13 cellular contexts compared by ENCODE assay signal in the genomic region with DNA sequence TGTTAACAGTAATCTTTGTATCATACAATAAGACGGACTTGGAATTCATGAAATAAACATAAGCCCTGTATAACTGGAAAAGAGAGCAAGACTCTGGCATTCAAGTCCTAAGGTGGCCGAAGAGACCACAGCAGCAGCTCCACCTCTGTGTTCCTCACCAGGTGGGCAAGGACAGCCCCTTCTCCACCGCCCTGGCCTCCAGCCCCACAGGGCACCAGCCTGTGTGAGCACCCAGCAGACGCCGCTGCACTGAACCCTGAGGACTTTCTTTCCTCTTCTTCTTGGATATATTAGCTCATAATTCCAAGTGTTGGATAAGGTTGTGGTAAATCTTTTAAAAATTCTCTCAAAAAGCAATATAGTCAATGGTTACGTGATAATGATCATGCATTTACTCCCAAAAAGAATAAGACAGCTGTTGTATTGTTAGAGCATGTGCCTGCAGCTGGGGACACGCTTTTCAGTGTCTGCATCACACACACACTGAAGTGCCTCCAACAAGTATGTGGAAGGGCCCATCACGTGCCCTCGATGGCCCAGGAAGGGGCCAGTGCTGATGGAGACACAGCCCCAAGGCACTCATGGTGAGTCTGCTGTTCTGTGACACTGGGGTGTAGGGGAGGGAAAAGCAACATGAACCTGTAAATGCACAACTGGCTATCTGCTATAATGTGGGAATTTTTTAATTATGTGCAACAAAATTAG. TPM values are rescaled to one million over a fixed set of nuclear protein-coding genes. Genes with fewer than 3 reads are reported as not detected.
DNase-seq lines count a peak whose midpoint lies in the region; FAIRE-seq and TF ChIP-seq lines count a peak whose summit lies in the region.
"Had no signal": no experiment of that assay in that cellular context is flagged by ENCODE, and none has a peak within 500 bp of the region (broad histone marks: within the 10 kb centered on the region; RNA-seq: fewer than 3 reads in every experiment).

No MANE protein-coding gene starts in this region.

- no peaks in the 10 kb centered on the region for H3K23me2 ChIP-seq in H1 (ENCODE audit: low read depth, low read length)

- no peak overlapping the region for H2AK5ac ChIP-seq in H1 (ENCODE audit: low read depth, low read length)

- no peak overlapping the region for H3K4me2 ChIP-seq in H1 (ENCODE audit: insufficient read depth in 1 of 2, low read depth in 2 of 2, low read length in 2 of 2)

- H3K27ac Mint-ChIP-seq in activated CD4-positive, alpha-beta T cell treated with anti-CD3 and anti-CD28 coated beads, Interleukin-2, amount 10 ng/mL, durations not matched to agents 7 days and 5 days: peak overlapping the region; percentile 97
- no peak overlapping the region for H3K27ac Mint-ChIP-seq in activated T-cell treated with anti-CD3 and anti-CD28 coated beads, Interleukin-2, amount 50 U/mL, for 24 hours

- no peak overlapping the region for H3K9ac ChIP-seq in H1 (replicated peaks in 1 of 4; ENCODE audit: extremely low read depth in 1 of 4, low read depth in 3 of 4, low read length in 3 of 4)

- H2BK12ac ChIP-seq in H1 (ENCODE audit: low read depth, low read length): peak overlapping the region; percentile 50; the same call in 1 of the 2 replicates

- TF ChIP-seq POLR2A in H1 (IDR thresholded peaks at IDR 0.05; ENCODE audit: control extremely low read depth in 1 of 2, low read depth in 2 of 2, low read length in 2 of 2): no peak

- no peak overlapping the region for H3K4me3 ChIP-seq in H1 (ENCODE audit: extremely low read depth in 1 of 4, insufficient read depth in 2 of 4, low read depth in 3 of 4, low read length in 4 of 4)
- H3K4me3 ChIP-seq: A549, GM12878, HAP-1 had no signal

- DNase-seq in activated CD4-positive, alpha-beta T cell treated with anti-CD3 and anti-CD28 coated beads, Interleukin-2, amount 10 ng/mL, durations not matched to agents 7 days and 5 days: no peak
- DNase-seq in activated CD4-positive, alpha-beta T cell treated with anti-CD3 and anti-CD28 coated beads for 1 hour: no peak
- DNase-seq in NCI-H510A (lab: John Stamatoyannopoulos, UW) (peak; percentile 61), H1 (ENCODE audit: low read depth in 1 of 2, low spot score in 2 of 2) (no peak), substantia nigra (lab: John Stamatoyannopoulos, UW) (peak in 3 of 49 donors; percentile 20 to 34 (median 26)), HK-2 (ENCODE audit: unreplicated experiment) (no peak)
- no peak for DNase-seq in activated CD4-positive, CD25-positive, alpha-beta regulatory T cell (lab: John Stamatoyannopoulos, UW)
- DNase-seq in activated T-cell treated with anti-CD3 and anti-CD28 coated beads, Interleukin-2, amount 50 U/mL, for 24 hours: no peak

- no peaks in the 10 kb centered on the region for H3K27me3 ChIP-seq in H1 (replicated peaks in 1 of 4; ENCODE audit: control insufficient read depth in 3 of 4, extremely low read depth in 1 of 4, insufficient read depth in 3 of 4, low read length in 3 of 4)

- H3K27ac ChIP-seq in H1 (ENCODE audit: low read depth, low read length) (no peak overlapping the region), substantia nigra (ENCODE audit: low read depth, low read length, poor library complexity, severe bottlenecking) (peak overlapping the region; percentile 59)
- H3K27ac ChIP-seq: A549, HL-60 had no signal

- H3K4me1 Mint-ChIP-seq in activated CD4-positive, alpha-beta T cell treated with anti-CD3 and anti-CD28 coated beads, Interleukin-2, amount 10 ng/mL, durations not matched to agents 7 days and 5 days: peaks cover 60% of the 10 kb centered on the region
- peaks cover 51% of the 10 kb centered on the region for H3K4me1 Mint-ChIP-seq in activated T-cell treated with anti-CD3 and anti-CD28 coated beads, Interleukin-2, amount 50 U/mL, for 24 hours (ENCODE audit: low read depth)

- no peaks in the 10 kb centered on the region for H3K79me1 ChIP-seq in H1 (ENCODE audit: low read depth, low read length)

- no peak for FAIRE-seq in H1 (lab: Jason Lieb, UNC)
- FAIRE-seq: A549, GM12878 had no signal

- no peaks in the 10 kb centered on the region for H3K36me3 ChIP-seq in H1 (ENCODE audit: control insufficient read depth in 2 of 4, insufficient read depth in 4 of 4, low read length in 3 of 4)
- H3K36me3 ChIP-seq: HAP-1 had no signal

- H2AFZ ChIP-seq in H1 (ENCODE audit: low read length): no peak overlapping the region

- peak overlapping the region; percentile 14; the same call in 1 of the 2 replicates for H4K8ac ChIP-seq in H1 (ENCODE audit: extremely low read depth, insufficient read depth, low read length)

- H4K20me1 ChIP-seq in H1 (replicated peaks in 1 of 2; ENCODE audit: control insufficient read depth in 1 of 2, insufficient read depth in 2 of 2, low read length in 2 of 2): no peaks in the 10 kb centered on the region

- no peak overlapping the region for H3K14ac ChIP-seq in H1 (ENCODE audit: insufficient read length)

- no peak for TF ChIP-seq CTCF in H1 (IDR thresholded peaks at IDR 0.05; ENCODE audit: control extremely low read depth in 1 of 3, insufficient read depth in 1 of 3, low read depth in 1 of 3, low read length in 3 of 3)

- H3K27me3 Mint-ChIP-seq in activated CD4-positive, alpha-beta T cell treated with anti-CD3 and anti-CD28 coated beads, Interleukin-2, amount 10 ng/mL, durations not matched to agents 7 days and 5 days: no peaks in the 10 kb centered on the region
- no peaks in the 10 kb centered on the region for H3K27me3 Mint-ChIP-seq in activated T-cell treated with anti-CD3 and anti-CD28 coated beads, Interleukin-2, amount 50 U/mL, for 24 hours
- H3K27me3 Mint-ChIP-seq: CD4-positive, CD25-positive, alpha-beta regulatory T cell had no signal

- 87% methylated on average over 9 of the region's 9 CpGs; no CpG with 5 or more reads in 1 of the 2 experiments for WGBS in H1 (ENCODE audit: extremely low coverage in 1 of 2, insufficient coverage in 1 of 2, insufficient read length in 1 of 2, insufficient replicate concordance in 2 of 2, low coverage in 1 of 2, low lambda C conversion rate in 2 of 2, missing lambda C conversion rate in 1 of 2), 2 experiments

- no peak overlapping the region for H2BK5ac ChIP-seq in H1 (ENCODE audit: low read depth, low read length)

- no peak overlapping the region for H2BK20ac ChIP-seq in H1 (ENCODE audit: low read length)

- no peak overlapping the region for H3K56ac ChIP-seq in H1 (replicated peaks; ENCODE audit: insufficient read length, low read depth, low read length)

- TF ChIP-seq RAD21 in H1 (IDR thresholded peaks at IDR 0.05 in 1 of 2, conservative IDR thresholded peaks at IDR 0.05 in 1 of 2; ENCODE audit: low read depth in 2 of 2, low read length in 2 of 2): no peak

- no peaks in the 10 kb centered on the region for H3K9me3 Mint-ChIP-seq in activated CD4-positive, alpha-beta T cell treated with anti-CD3 and anti-CD28 coated beads, Interleukin-2, amount 10 ng/mL, durations not matched to agents 7 days and 5 days
- H3K9me3 Mint-ChIP-seq in activated T-cell treated with anti-CD3 and anti-CD28 coated beads, Interleukin-2, amount 50 U/mL, for 24 hours: no peaks in the 10 kb centered on the region
- H3K9me3 Mint-ChIP-seq: CD4-positive, CD25-positive, alpha-beta regulatory T cell had no signal

- no peaks in the 10 kb centered on the region for H3K79me2 ChIP-seq in H1 (ENCODE audit: control insufficient read depth in 1 of 2, insufficient read depth in 2 of 2, low read length in 2 of 2)

- H3K4ac ChIP-seq in H1 (replicated peaks; ENCODE audit: insufficient read length, low read depth, low read length): no peak overlapping the region

- no peak overlapping the region for H3K4me3 Mint-ChIP-seq in activated CD4-positive, alpha-beta T cell treated with anti-CD3 and anti-CD28 coated beads, Interleukin-2, amount 10 ng/mL, durations not matched to agents 7 days and 5 days
- no peak overlapping the region for H3K4me3 Mint-ChIP-seq in activated T-cell treated with anti-CD3 and anti-CD28 coated beads, Interleukin-2, amount 50 U/mL, for 24 hours

- H2BK120ac ChIP-seq in H1 (replicated peaks; ENCODE audit: low read depth, low read length): no peak overlapping the region

- peaks cover 4 to 8% (median 8%) of the 10 kb centered on the region in 4 experiments for H3K4me1 ChIP-seq in H1 (replicated peaks in 1 of 4; ENCODE audit: control insufficient read depth in 3 of 4, insufficient read depth in 4 of 4, low read length in 3 of 4)
- H3K4me1 ChIP-seq: HAP-1 had no signal

- no peak overlapping the region for H4K5ac ChIP-seq in H1 (ENCODE audit: insufficient read length, low read depth, low read length)

- no peaks in the 10 kb centered on the region for H3K36me3 Mint-ChIP-seq in activated CD4-positive, alpha-beta T cell treated with anti-CD3 and anti-CD28 coated beads, Interleukin-2, amount 10 ng/mL, durations not matched to agents 7 days and 5 days (ENCODE audit: low read depth)
- no peaks in the 10 kb centered on the region for H3K36me3 Mint-ChIP-seq in activated T-cell treated with anti-CD3 and anti-CD28 coated beads, Interleukin-2, amount 50 U/mL, for 24 hours (ENCODE audit: low read depth)
- H3K36me3 Mint-ChIP-seq: CD4-positive, CD25-positive, alpha-beta regulatory T cell had no signal

- H3K23ac ChIP-seq in H1 (ENCODE audit: insufficient read length): no peak overlapping the region

- H2BK15ac ChIP-seq in H1 (ENCODE audit: low read length): peak overlapping the region; percentile 92; the same call in 1 of the 2 replicates

- H4K91ac ChIP-seq in H1 (replicated peaks; ENCODE audit: insufficient read length, low read length): no peak overlapping the region

- CTCF ChIA-PET in activated CD4-positive, alpha-beta T cell treated with anti-CD3 and anti-CD28 coated beads, Interleukin-2, amount 10 ng/mL, durations not matched to agents 7 days and 5 days (lab: Charles Lee): interaction anchor here (0.8 to 1.6 kb wide), 2 partner anchors 8 to 78 kb away, joined by 3 to 4 read pairs; no protein-coding TSS in a partner anchor
- CTCF ChIA-PET in H1 (lab: Charles Lee; ENCODE audit: partially characterized antibody): interaction anchor here (0.7 to 1.3 kb wide), 15 partner anchors 8 to 103 kb away, joined by 3 to 14 read pairs (median 3); a partner anchor contains a TSS

- no peaks in the 10 kb centered on the region for H3K9me3 ChIP-seq in H1 (ENCODE audit: insufficient read depth in 2 of 2, low read depth in 1 of 2, low read length in 1 of 2)
- H3K9me3 ChIP-seq: A549, HAP-1 had no signal

- POLR2A ChIA-PET in activated CD4-positive, alpha-beta T cell treated with anti-CD3 and anti-CD28 coated beads, Interleukin-2, amount 10 ng/mL, durations not matched to agents 7 days and 5 days (lab: Charles Lee): no interaction called here
- POLR2A ChIA-PET in H1 (lab: Charles Lee; ENCODE audit: partially characterized antibody): interaction anchor here (1.2 kb wide), 2 partner anchors 93 to 102 kb away, joined by 3 read pairs; a partner anchor contains a TSS

- H3K18ac ChIP-seq in H1 (ENCODE audit: extremely low read depth, low read length): no peak overlapping the region

- TF ChIP-seq EP300 in H1 (IDR thresholded peaks at IDR 0.05; ENCODE audit: borderline replicate concordance in 1 of 2, low read depth in 2 of 2, low read length in 2 of 2): no peak

RNA-seq across cellular contexts. Expression of a gene that starts 26.8 kb away (rescaled TPM):
- total RNA-seq in activated CD4-positive, alpha-beta T cell treated with anti-CD3 and anti-CD28 coated beads, Interleukin-2, amount 10 ng/mL, durations not matched to agents 7 days and 5 days: under 1 TPM; 0.47 to 0.79 TPM
- 0.63 and 0.65 TPM in 2 replicates for total RNA-seq in H1 (2021; fragmentation: NEBNext Ultra II Directional; extraction: Animal tissue kit (Norgen Biotek cat#: 25700))
- polyA plus RNA-seq in H1 (2011; rRNA removed): 0.91 and 1.4 TPM in 2 replicates
- polyA plus RNA-seq in H1 (2011; cell fraction: cytosol; rRNA removed): 0.36 TPM
- polyA plus RNA-seq in H1 (2011; cell fraction: nucleus; rRNA removed): 0.73 TPM
- polyA plus RNA-seq in H1 (2012, experiment 1 of 2): 0.51 to 0.81 TPM (median 0.59 TPM) in 4 replicates
- 0.21 TPM for polyA plus RNA-seq in H1 (2012, experiment 2 of 2)
- polyA plus RNA-seq in H1 (2013, experiment 1 of 2): 0.53 TPM
- 0.57 TPM for polyA plus RNA-seq in H1 (2013, experiment 2 of 2)
- not detected in 2 replicates for polyA minus RNA-seq in H1 (2011; rRNA and poly(A)+ RNA removed)
- polyA minus RNA-seq in H1 (2011; cell fraction: cytosol; rRNA and poly(A)+ RNA removed): not detected
- not detected for polyA minus RNA-seq in H1 (2011; cell fraction: nucleus; rRNA and poly(A)+ RNA removed)
- total RNA-seq: CD4-positive, CD25-positive, alpha-beta regulatory T cell; GM12878 had no signal
